ENCODE assay signal across 11 cellular contexts in genomic region chr7:29835718-29836117, GRCh38. TPM values are rescaled to one million over a fixed set of nuclear protein-coding genes. Genes with fewer than 3 reads are reported as not detected.
"Had no signal": no experiment of that assay in that cellular context is flagged by ENCODE, and none has a peak within 500 bp of the region (broad histone marks: within the 10 kb centered on the region; RNA-seq: fewer than 3 reads in every experiment).

No MANE protein-coding gene starts in this region.

- H3K27ac ChIP-seq: GM23248, HL-60 had no signal

- ATAC-seq: HCT116, HepG2 had no signal

- H3K36me3 ChIP-seq: HAP-1 had no signal

- H3K4me3 ChIP-seq: GM23248, HAP-1 had no signal

- H3K36me3 Mint-ChIP-seq: IgD-negative memory B cell had no signal

- H3K4me1 ChIP-seq: HAP-1 had no signal

- H3K9ac ChIP-seq: GM23248 had no signal

- H3K4me3 Mint-ChIP-seq: HFFc6, IgD-negative memory B cell had no signal

- H3K9me3 ChIP-seq: HAP-1 had no signal

- DNase-seq: GM23248, GOT3, H7, HFFc6 had no signal

- H3K27ac Mint-ChIP-seq: HFFc6, IgD-negative memory B cell had no signal

- H3K9me3 Mint-ChIP-seq: HFFc6 had no signal

RNA-seq across cellular contexts. Expression of gene WIPF3, which starts 29.4 kb away (rescaled TPM):
- total RNA-seq: GM23248, H4, HepG2, HFFc6, HT1080 had no signal
- polyA plus RNA-seq: GM23248, IgD-negative memory B cell had no signal
